1 cellular context compared by ENCODE assay signal in genomic region chr3:123584988-123585937, GRCh38.
A peak's percentile ranks its signal among the peaks of the same experiment; 100 is the strongest.
TF ChIP-seq lines count a peak whose summit lies in the region.

HACD2 (minus strand) TSS chr3:123585053; CDS start chr3:123585027, 26 bp downstream.

TF ChIP-seq in K562, 482 proteins besides CTCF, POLR2A, EP300 and RAD21 (continued from another document and continues in another):
- TF ChIP-seq, protein P1, sequence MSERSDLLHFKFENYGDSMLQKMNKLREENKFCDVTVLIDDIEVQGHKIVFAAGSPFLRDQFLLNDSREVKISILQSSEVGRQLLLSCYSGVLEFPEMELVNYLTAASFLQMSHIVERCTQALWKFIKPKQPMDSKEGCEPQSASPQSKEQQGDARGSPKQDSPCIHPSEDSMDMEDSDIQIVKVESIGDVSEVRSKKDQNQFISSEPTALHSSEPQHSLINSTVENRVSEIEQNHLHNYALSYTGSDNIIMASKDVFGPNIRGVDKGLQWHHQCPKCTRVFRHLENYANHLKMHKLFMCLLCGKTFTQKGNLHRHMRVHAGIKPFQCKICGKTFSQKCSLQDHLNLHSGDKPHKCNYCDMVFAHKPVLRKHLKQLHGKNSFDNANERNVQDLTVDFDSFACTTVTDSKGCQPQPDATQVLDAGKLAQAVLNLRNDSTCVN (CRISPR knock-in tag; IDR thresholded peaks at IDR 0.05): no peak
- TF ChIP-seq SRSF1 (IDR thresholded peaks at IDR 0.05; ENCODE audit: low read depth, low read length): no peak
- TF ChIP-seq, protein P2, sequence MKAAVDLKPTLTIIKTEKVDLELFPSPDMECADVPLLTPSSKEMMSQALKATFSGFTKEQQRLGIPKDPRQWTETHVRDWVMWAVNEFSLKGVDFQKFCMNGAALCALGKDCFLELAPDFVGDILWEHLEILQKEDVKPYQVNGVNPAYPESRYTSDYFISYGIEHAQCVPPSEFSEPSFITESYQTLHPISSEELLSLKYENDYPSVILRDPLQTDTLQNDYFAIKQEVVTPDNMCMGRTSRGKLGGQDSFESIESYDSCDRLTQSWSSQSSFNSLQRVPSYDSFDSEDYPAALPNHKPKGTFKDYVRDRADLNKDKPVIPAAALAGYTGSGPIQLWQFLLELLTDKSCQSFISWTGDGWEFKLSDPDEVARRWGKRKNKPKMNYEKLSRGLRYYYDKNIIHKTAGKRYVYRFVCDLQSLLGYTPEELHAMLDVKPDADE (conservative IDR thresholded peaks at IDR 0.05; ENCODE audit: control insufficient read depth, low read depth, low read length): peak; percentile 63; the same call in 1 of the 2 replicates
- TF ChIP-seq, protein P3, sequence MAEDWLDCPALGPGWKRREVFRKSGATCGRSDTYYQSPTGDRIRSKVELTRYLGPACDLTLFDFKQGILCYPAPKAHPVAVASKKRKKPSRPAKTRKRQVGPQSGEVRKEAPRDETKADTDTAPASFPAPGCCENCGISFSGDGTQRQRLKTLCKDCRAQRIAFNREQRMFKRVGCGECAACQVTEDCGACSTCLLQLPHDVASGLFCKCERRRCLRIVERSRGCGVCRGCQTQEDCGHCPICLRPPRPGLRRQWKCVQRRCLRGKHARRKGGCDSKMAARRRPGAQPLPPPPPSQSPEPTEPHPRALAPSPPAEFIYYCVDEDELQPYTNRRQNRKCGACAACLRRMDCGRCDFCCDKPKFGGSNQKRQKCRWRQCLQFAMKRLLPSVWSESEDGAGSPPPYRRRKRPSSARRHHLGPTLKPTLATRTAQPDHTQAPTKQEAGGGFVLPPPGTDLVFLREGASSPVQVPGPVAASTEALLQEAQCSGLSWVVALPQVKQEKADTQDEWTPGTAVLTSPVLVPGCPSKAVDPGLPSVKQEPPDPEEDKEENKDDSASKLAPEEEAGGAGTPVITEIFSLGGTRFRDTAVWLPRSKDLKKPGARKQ (CRISPR knock-in tag; IDR thresholded peaks at IDR 0.05): no peak
- TF ChIP-seq, protein P4, sequence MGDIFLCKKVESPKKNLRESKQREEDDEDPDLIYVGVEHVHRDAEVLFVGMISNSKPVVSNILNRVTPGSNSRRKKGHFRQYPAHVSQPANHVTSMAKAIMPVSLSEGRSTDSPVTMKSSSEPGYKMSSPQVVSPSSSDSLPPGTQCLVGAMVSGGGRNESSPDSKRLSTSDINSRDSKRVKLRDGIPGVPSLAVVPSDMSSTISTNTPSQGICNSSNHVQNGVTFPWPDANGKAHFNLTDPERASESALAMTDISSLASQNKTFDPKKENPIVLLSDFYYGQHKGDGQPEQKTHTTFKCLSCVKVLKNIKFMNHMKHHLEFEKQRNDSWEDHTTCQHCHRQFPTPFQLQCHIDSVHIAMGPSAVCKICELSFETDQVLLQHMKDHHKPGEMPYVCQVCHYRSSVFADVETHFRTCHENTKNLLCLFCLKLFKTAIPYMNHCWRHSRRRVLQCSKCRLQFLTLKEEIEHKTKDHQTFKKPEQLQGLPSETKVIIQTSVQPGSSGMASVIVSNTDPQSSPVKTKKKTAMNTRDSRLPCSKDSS (IDR thresholded peaks at IDR 0.05; ENCODE audit: low read depth, partially characterized antibody): no peak
- no peak for TF ChIP-seq HMG20A (CRISPR knock-in tag; conservative IDR thresholded peaks at IDR 0.05)
- no peak for TF ChIP-seq HINFP (tag; conservative IDR thresholded peaks at IDR 0.05; ENCODE audit: low read depth)
- no peak for TF ChIP-seq CBFB (CRISPR knock-in tag; IDR thresholded peaks at IDR 0.05)
- no peak for TF ChIP-seq CTCFL (IDR thresholded peaks at IDR 0.05; ENCODE audit: borderline replicate concordance, insufficient read depth, low read depth, low read length, poor library complexity, severe bottlenecking)
- peak; percentile 62 for TF ChIP-seq L3MBTL2 (IDR thresholded peaks at IDR 0.05)
- no peak for TF ChIP-seq ZNF354B (CRISPR knock-in tag; IDR thresholded peaks at IDR 0.05)
- no peak for TF ChIP-seq SMARCC2 (IDR thresholded peaks at IDR 0.05; ENCODE audit: low read depth)
- TF ChIP-seq PPARD (CRISPR knock-in tag; IDR thresholded peaks at IDR 0.05): no peak
- TF ChIP-seq, protein P5, sequence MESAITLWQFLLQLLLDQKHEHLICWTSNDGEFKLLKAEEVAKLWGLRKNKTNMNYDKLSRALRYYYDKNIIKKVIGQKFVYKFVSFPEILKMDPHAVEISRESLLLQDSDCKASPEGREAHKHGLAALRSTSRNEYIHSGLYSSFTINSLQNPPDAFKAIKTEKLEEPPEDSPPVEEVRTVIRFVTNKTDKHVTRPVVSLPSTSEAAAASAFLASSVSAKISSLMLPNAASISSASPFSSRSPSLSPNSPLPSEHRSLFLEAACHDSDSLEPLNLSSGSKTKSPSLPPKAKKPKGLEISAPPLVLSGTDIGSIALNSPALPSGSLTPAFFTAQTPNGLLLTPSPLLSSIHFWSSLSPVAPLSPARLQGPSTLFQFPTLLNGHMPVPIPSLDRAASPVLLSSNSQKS (CRISPR knock-in tag; IDR thresholded peaks at IDR 0.05): no peak
- TF ChIP-seq KHSRP (IDR thresholded peaks at IDR 0.05): no peak
- TF ChIP-seq FOS (IDR thresholded peaks at IDR 0.05; ENCODE audit: extremely low read depth, insufficient read length): no peak
- no peak for TF ChIP-seq MAFF (IDR thresholded peaks at IDR 0.05; ENCODE audit: low read length)
- peak; percentile 54 for TF ChIP-seq ELF1 (tag; IDR thresholded peaks at IDR 0.05)
- TF ChIP-seq PTRF (tag; IDR thresholded peaks at IDR 0.05): no peak
- no peak for TF ChIP-seq ZFP36 (IDR thresholded peaks at IDR 0.05; ENCODE audit: low read depth, low read length, partially characterized antibody)
- TF ChIP-seq GTF2F1 (IDR thresholded peaks at IDR 0.05; ENCODE audit: low read depth, low read length): no peak
- no peak for TF ChIP-seq ATF4 (CRISPR knock-in tag; IDR thresholded peaks at IDR 0.05)
- TF ChIP-seq ZNF436 (CRISPR knock-in tag; IDR thresholded peaks at IDR 0.05): no peak
- no peak for TF ChIP-seq THAP12 (CRISPR knock-in tag; IDR thresholded peaks at IDR 0.05)
- TF ChIP-seq U2AF1 (optimal IDR thresholded peaks at IDR 0.05; ENCODE audit: low read depth, low read length): no peak
- TF ChIP-seq, protein P6, sequence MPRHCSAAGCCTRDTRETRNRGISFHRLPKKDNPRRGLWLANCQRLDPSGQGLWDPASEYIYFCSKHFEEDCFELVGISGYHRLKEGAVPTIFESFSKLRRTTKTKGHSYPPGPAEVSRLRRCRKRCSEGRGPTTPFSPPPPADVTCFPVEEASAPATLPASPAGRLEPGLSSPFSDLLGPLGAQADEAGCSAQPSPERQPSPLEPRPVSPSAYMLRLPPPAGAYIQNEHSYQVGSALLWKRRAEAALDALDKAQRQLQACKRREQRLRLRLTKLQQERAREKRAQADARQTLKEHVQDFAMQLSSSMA (CRISPR knock-in tag; IDR thresholded peaks at IDR 0.05): no peak
- TF ChIP-seq, protein P7, sequence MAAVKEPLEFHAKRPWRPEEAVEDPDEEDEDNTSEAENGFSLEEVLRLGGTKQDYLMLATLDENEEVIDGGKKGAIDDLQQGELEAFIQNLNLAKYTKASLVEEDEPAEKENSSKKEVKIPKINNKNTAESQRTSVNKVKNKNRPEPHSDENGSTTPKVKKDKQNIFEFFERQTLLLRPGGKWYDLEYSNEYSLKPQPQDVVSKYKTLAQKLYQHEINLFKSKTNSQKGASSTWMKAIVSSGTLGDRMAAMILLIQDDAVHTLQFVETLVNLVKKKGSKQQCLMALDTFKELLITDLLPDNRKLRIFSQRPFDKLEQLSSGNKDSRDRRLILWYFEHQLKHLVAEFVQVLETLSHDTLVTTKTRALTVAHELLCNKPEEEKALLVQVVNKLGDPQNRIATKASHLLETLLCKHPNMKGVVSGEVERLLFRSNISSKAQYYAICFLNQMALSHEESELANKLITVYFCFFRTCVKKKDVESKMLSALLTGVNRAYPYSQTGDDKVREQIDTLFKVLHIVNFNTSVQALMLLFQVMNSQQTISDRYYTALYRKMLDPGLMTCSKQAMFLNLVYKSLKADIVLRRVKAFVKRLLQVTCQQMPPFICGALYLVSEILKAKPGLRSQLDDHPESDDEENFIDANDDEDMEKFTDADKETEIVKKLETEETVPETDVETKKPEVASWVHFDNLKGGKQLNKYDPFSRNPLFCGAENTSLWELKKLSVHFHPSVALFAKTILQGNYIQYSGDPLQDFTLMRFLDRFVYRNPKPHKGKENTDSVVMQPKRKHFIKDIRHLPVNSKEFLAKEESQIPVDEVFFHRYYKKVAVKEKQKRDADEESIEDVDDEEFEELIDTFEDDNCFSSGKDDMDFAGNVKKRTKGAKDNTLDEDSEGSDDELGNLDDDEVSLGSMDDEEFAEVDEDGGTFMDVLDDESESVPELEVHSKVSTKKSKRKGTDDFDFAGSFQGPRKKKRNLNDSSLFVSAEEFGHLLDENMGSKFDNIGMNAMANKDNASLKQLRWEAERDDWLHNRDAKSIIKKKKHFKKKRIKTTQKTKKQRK (IDR thresholded peaks at IDR 0.05; ENCODE audit: borderline replicate concordance, low read depth, low read length): no peak
- TF ChIP-seq EZH2 (IDR thresholded peaks at IDR 0.05; ENCODE audit: borderline replicate concordance, low read depth, low read length): no peak
- TF ChIP-seq, protein P8, sequence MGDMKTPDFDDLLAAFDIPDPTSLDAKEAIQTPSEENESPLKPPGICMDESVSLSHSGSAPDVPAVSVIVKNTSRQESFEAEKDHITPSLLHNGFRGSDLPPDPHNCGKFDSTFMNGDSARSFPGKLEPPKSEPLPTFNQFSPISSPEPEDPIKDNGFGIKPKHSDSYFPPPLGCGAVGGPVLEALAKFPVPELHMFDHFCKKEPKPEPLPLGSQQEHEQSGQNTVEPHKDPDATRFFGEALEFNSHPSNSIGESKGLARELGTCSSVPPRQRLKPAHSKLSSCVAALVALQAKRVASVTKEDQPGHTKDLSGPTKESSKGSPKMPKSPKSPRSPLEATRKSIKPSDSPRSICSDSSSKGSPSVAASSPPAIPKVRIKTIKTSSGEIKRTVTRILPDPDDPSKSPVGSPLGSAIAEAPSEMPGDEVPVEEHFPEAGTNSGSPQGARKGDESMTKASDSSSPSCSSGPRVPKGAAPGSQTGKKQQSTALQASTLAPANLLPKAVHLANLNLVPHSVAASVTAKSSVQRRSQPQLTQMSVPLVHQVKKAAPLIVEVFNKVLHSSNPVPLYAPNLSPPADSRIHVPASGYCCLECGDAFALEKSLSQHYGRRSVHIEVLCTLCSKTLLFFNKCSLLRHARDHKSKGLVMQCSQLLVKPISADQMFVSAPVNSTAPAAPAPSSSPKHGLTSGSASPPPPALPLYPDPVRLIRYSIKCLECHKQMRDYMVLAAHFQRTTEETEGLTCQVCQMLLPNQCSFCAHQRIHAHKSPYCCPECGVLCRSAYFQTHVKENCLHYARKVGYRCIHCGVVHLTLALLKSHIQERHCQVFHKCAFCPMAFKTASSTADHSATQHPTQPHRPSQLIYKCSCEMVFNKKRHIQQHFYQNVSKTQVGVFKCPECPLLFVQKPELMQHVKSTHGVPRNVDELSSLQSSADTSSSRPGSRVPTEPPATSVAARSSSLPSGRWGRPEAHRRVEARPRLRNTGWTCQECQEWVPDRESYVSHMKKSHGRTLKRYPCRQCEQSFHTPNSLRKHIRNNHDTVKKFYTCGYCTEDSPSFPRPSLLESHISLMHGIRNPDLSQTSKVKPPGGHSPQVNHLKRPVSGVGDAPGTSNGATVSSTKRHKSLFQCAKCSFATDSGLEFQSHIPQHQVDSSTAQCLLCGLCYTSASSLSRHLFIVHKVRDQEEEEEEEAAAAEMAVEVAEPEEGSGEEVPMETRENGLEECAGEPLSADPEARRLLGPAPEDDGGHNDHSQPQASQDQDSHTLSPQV (IDR thresholded peaks at IDR 0.05): peak; percentile 33; the same call in 1 of the 2 replicates
- TF ChIP-seq BCOR (IDR thresholded peaks at IDR 0.05): no peak
- no peak for TF ChIP-seq SMARCA5 (IDR thresholded peaks at IDR 0.05)
